Comparison of ENCODE assay signal across 15 cellular contexts in genomic region chr2:64594563-64594989, GRCh38. TPM values are rescaled to one million over a fixed set of nuclear protein-coding genes. Genes with fewer than 3 reads are reported as not detected.
DNase-seq lines count a peak whose midpoint lies in the region; ATAC-seq lines count a peak whose summit lies in the region.
"Had no signal": no experiment of that assay in that cellular context is flagged by ENCODE, and none has a peak within 500 bp of the region (broad histone marks: within the 10 kb centered on the region; RNA-seq: fewer than 3 reads in every experiment).

No MANE protein-coding gene starts in this region.

- no peaks in the 10 kb centered on the region for H3K27me3 ChIP-seq in esophagus (ENCODE audit: control insufficient read depth in 1 of 2, insufficient read depth in 2 of 2, low read length in 2 of 2)

- H3K9me3 Mint-ChIP-seq in activated T-cell treated with anti-CD3 and anti-CD28 coated beads, Interleukin-2, amount 50 U/mL, for 4 hours = no peaks in the 10 kb centered on the region
- H3K9me3 Mint-ChIP-seq: nephron progenitor cell had no signal

- H3K4me3 Mint-ChIP-seq in activated T-cell treated with anti-CD3 and anti-CD28 coated beads, Interleukin-2, amount 50 U/mL, for 4 hours = no peak overlapping the region
- H3K4me3 Mint-ChIP-seq: nephron progenitor cell had no signal

- H3K36me3 Mint-ChIP-seq in activated T-cell treated with anti-CD3 and anti-CD28 coated beads, Interleukin-2, amount 50 U/mL, for 4 hours (ENCODE audit: insufficient read depth) = peaks cover 23% of the 10 kb centered on the region

- WGBS in esophagus, 2 donors = 58 to 65% methylated on average over 5 of the region's 5 CpGs

- DNase-seq in activated T-cell treated with anti-CD3 and anti-CD28 coated beads, Interleukin-2, amount 50 U/mL, for 4 hours = no peak
- no peak for DNase-seq in activated T-cell treated with anti-CD3 and anti-CD28 coated beads, Interleukin-2, amount 50 U/mL, for 48 hours
- DNase-seq in RPMI7951 (ENCODE audit: low read depth) (peak; percentile 37), stromal cell of bone marrow (ENCODE audit: low read depth) (peak; percentile 59), hepatic stellate cell (ENCODE audit: low spot score) (no peak), mesenteric fat pad (ENCODE audit: low spot score) (no peak)
- DNase-seq: activated CD4-positive, CD25-positive, alpha-beta regulatory T cell; NCI-H146; NCI-H510A treated with DMSO at 0.1 percent for 48 hours; nephron progenitor cell; stimulated activated CD4-positive, alpha-beta T cell treated with anti-CD3 and anti-CD28 coated beads, Interleukin-4, amount 100 ng/mL, for 1 hour had no signal

- H3K9me3 ChIP-seq in esophagus (ENCODE audit: control insufficient read depth in 2 of 2, insufficient read depth in 1 of 2, low read depth in 1 of 2, low read length in 1 of 2) = no peaks in the 10 kb centered on the region

- H3K36me3 ChIP-seq in esophagus (ENCODE audit: control insufficient read depth in 2 of 2, insufficient read depth in 2 of 2, low read length in 1 of 2) = peaks cover 0 to 2% of the 10 kb centered on the region in 2 donors

- no peak overlapping the region for H3K4me3 ChIP-seq in esophagus (ENCODE audit: low read depth in 1 of 2, low read length in 2 of 2)
- H3K4me3 ChIP-seq: K562 had no signal

- H3K27me3 Mint-ChIP-seq in activated T-cell treated with anti-CD3 and anti-CD28 coated beads, Interleukin-2, amount 50 U/mL, for 4 hours (ENCODE audit: low read depth) = no peaks in the 10 kb centered on the region

- H3K4me1 ChIP-seq in esophagus (ENCODE audit: control insufficient read depth in 2 of 2, insufficient read depth in 2 of 2, low read length in 1 of 2) = peaks cover 0 to 3% of the 10 kb centered on the region in 2 donors

- H3K27ac ChIP-seq in esophagus (ENCODE audit: low read depth in 2 of 2, low read length in 1 of 2) = peak overlapping the region; percentile 17 to 51

- H3K4me1 Mint-ChIP-seq in activated T-cell treated with anti-CD3 and anti-CD28 coated beads, Interleukin-2, amount 50 U/mL, for 4 hours (ENCODE audit: low read depth) = peaks cover 7% of the 10 kb centered on the region

- peak; percentile 51 to 63 for ATAC-seq in activated T-cell treated with anti-CD3 and anti-CD28 coated beads, Interleukin-2, amount 50 U/mL, for 4 hours
- ATAC-seq in HG03457 (IDR thresholded peaks at IDR 0.05; ENCODE audit: unreplicated experiment) = no peak
- ATAC-seq: Panc1 had no signal

RNA-seq across cellular contexts. Expression of gene SERTAD2, which starts 59.1 kb away (rescaled TPM):
- total RNA-seq in activated T-cell treated with anti-CD3 and anti-CD28 coated beads, Interleukin-2, amount 50 U/mL, for 4 hours = 10 to 100 TPM; 10.5 to 14.2 (median 12.7) TPM
- 4.9 and 5.0 TPM in 2 replicates for total RNA-seq in RPMI7951 (2014; rRNA removed; shearing (Covaris generic))
- polyA plus RNA-seq in esophagus = 10 to 100 TPM; 13.6 to 22.9 TPM
- total RNA-seq in mesenteric fat pad = 19.7 TPM

Comparison
In these comparisons a context has a peak if more than half of its experiments do, and no peak if none do; other contexts are left out.
1. DNase-seq: peak in RPMI7951 (single experiment) and stromal cell of bone marrow (single experiment); none in activated T-cell treated with anti-CD3 and anti-CD28 coated beads, Interleukin-2, amount 50 U/mL, for 4 hours (single experiment), activated T-cell treated with anti-CD3 and anti-CD28 coated beads, Interleukin-2, amount 50 U/mL, for 48 hours (0 of 2), hepatic stellate cell (single experiment) and mesenteric fat pad (single experiment).